In the genomic region with DNA sequence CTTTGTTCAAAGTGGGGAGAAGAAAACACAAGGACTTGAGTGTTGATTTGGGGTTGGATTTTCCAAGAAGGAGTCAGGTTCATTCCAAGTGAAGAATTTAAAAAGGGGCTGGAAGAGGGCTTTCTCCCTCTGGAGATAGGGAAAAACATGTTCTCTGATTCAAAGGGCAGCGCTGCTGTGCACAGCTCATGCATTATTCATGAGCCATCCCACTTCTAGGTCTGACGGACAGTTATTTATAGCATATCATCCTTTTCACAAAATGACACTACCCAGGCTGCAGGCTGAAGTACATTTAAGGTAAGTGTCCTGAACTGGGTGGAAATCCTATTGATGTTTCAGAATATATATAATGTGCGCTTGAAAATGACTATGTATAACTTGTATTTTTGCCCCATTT, we compare ENCODE assay signal across 25 cellular contexts.
"Had no signal": no experiment of that assay in that cellular context is flagged by ENCODE, and none has a peak within 500 bp of the region (broad histone marks: within the 10 kb centered on the region; RNA-seq: fewer than 3 reads in every experiment).

No MANE protein-coding gene starts in this region.

- DNase-seq: activated CD4-positive, alpha-beta T cell treated with anti-CD3 and anti-CD28 coated beads for 36 hours; activated CD4-positive, CD25-positive, alpha-beta regulatory T cell; activated CD8-positive, alpha-beta memory T cell treated with anti-CD3 and anti-CD28 coated beads, Interleukin-2, amount 10 ng/mL, durations not matched to agents 7 days and 5 days; activated CD8-positive, alpha-beta T cell treated with anti-CD3 and anti-CD28 coated beads, Interleukin-2, amount 10 ng/mL, durations not matched to agents 7 days and 5 days; activated naive CD4-positive, alpha-beta T cell treated with Interleukin-2 at 50 U/mL for 16 hours; activated T-cell treated with anti-CD3 and anti-CD28 coated beads, Interleukin-2, amount 50 U/mL, for 48 hours; anterior cingulate cortex; body of pancreas; cerebellar nuclear complex; colonic mucosa; dorsolateral prefrontal cortex; effector memory CD4-positive, alpha-beta T cell; erythroblast; gastrocnemius medialis; head of caudate nucleus; hippocampal formation; kidney; midbrain; naive thymus-derived CD4-positive, alpha-beta T cell; stimulated activated CD4-positive, alpha-beta T cell treated with anti-CD3 and anti-CD28 coated beads, Interleukin-12 subunit alpha, Interleukin-12 subunit beta, amount 100 ng/mL, for 4 hours; stimulated activated CD4-positive, alpha-beta T cell treated with anti-CD3 and anti-CD28 coated beads, Interleukin-4, amount 100 ng/mL, for 1 hour; stimulated activated naive CD8-positive, alpha-beta T cell treated with anti-CD3 and anti-CD28 coated beads, Interleukin-15, Interleukin-2, amounts not matched to agents 100 U/mL and 50 U/mL, for 24 hours; testis; transverse colon had no signal

- ATAC-seq: activated CD4-positive, alpha-beta T cell treated with anti-CD3 and anti-CD28 coated beads for 36 hours; activated CD8-positive, alpha-beta memory T cell treated with anti-CD3 and anti-CD28 coated beads, Interleukin-2, amount 10 ng/mL, durations not matched to agents 7 days and 5 days; activated CD8-positive, alpha-beta T cell treated with anti-CD3 and anti-CD28 coated beads, Interleukin-2, amount 10 ng/mL, durations not matched to agents 7 days and 5 days; body of pancreas; gastrocnemius medialis; naive thymus-derived CD4-positive, alpha-beta T cell; sciatic nerve; stimulated activated naive CD8-positive, alpha-beta T cell treated with anti-CD3 and anti-CD28 coated beads, Interleukin-15, Interleukin-2, amounts not matched to agents 100 U/mL and 50 U/mL, for 24 hours had no signal
